ENCODE assay signal across 22 cellular contexts in genomic region chr11:126601550-126602215, GRCh38.
DNase-seq lines count a peak whose midpoint lies in the region; TF ChIP-seq lines count a peak whose summit lies in the region.
"Had no signal": no experiment of that assay in that cellular context is flagged by ENCODE, and none has a peak within 500 bp of the region (broad histone marks: within the 10 kb centered on the region; RNA-seq: fewer than 3 reads in every experiment).

No MANE protein-coding gene starts in this region.

- H3K4me1 ChIP-seq in HUES6 (ENCODE audit: control insufficient read depth, insufficient read depth, low read length): peaks cover 26% of the 10 kb centered on the region
- peaks cover 27% of the 10 kb centered on the region; the same call in 1 of the 2 replicates for H3K4me1 ChIP-seq in iPS-20b (ENCODE audit: insufficient read depth, low read length)
- H3K4me1 ChIP-seq in HAP-1: no peaks in the 10 kb centered on the region
- no peaks in the 10 kb centered on the region for H3K4me1 ChIP-seq in CD4-positive, alpha-beta memory T cell (ENCODE audit: insufficient read depth, low read length)
- H3K4me1 ChIP-seq: adrenal gland, Peyer's patch, prostate gland had no signal

- H3K9ac ChIP-seq in HUES6 (ENCODE audit: low read length) (no peak overlapping the region), iPS-20b (ENCODE audit: low read depth, low read length) (peak overlapping the region; percentile 16; the same call in 1 of the 2 replicates)

- no peaks in the 10 kb centered on the region for H3K36me3 Mint-ChIP-seq in progenitor cell of endocrine pancreas (ENCODE audit: insufficient read depth)
- H3K36me3 Mint-ChIP-seq in CD4-positive, alpha-beta memory T cell: no peaks in the 10 kb centered on the region
- H3K36me3 Mint-ChIP-seq: CD8-positive, alpha-beta T cell; memory B cell; naive thymus-derived CD4-positive, alpha-beta T cell; stimulated activated naive B cell treated with anti-CD40 and anti-IgM and Interleukin-4, amounts not matched to agents 10 μg/mL and 1 μg/mL and 100 μg/mL, for 72 hours had no signal

- H3K4me3 ChIP-seq in HUES6 (ENCODE audit: low read depth, low read length): peak overlapping the region; percentile 4; the same call in 1 of the 2 replicates
- peak overlapping the region; percentile 35; the same call in 1 of the 2 replicates for H3K4me3 ChIP-seq in iPS-20b (ENCODE audit: low read length)
- H3K4me3 ChIP-seq in HAP-1: no peak overlapping the region
- no peak overlapping the region for H3K4me3 ChIP-seq in CD4-positive, alpha-beta memory T cell (ENCODE audit: low read length in 2 of 2)
- H3K4me3 ChIP-seq: adrenal gland, dorsolateral prefrontal cortex, Peyer's patch, prostate gland, skin epidermis, thoracic aorta had no signal

- H3K4me1 Mint-ChIP-seq in progenitor cell of endocrine pancreas (ENCODE audit: low read depth): peaks cover 15% of the 10 kb centered on the region
- no peaks in the 10 kb centered on the region for H3K4me1 Mint-ChIP-seq in CD4-positive, alpha-beta memory T cell
- H3K4me1 Mint-ChIP-seq: memory B cell; naive thymus-derived CD4-positive, alpha-beta T cell; stimulated activated naive B cell treated with anti-CD40 and anti-IgM and Interleukin-4, amounts not matched to agents 10 μg/mL and 1 μg/mL and 100 μg/mL, for 72 hours had no signal

- DNase-seq in NCI-H748 treated with DMSO at 0.1 percent for 48 hours (lab: John Stamatoyannopoulos, UW) (peak; percentile 65), progenitor cell of endocrine pancreas (ENCODE audit: low spot score, unreplicated experiment) (no peak), HAP-1 (ENCODE audit: low spot score in 2 of 2) (no peak)
- no peak for DNase-seq in central memory CD4-positive, alpha-beta T cell
- no peak for DNase-seq in CD4-positive, alpha-beta memory T cell
- DNase-seq: activated CD4-positive, CD25-positive, alpha-beta regulatory T cell; activated CD8-positive, alpha-beta T cell treated with anti-CD3 and anti-CD28 coated beads for 36 hours; adrenal gland; CD8-positive, alpha-beta T cell; dorsolateral prefrontal cortex; hippocampal formation; naive thymus-derived CD4-positive, alpha-beta T cell; Peyer's patch; stimulated activated CD4-positive, alpha-beta T cell treated with anti-CD3 and anti-CD28 coated beads, Interleukin-2, amount 100 ng/mL, for 24 hours; stimulated activated naive B cell treated with anti-CD40 and anti-IgM and Interleukin-4, amounts not matched to agents 10 μg/mL and 1 μg/mL and 100 μg/mL, for 72 hours had no signal

- peaks cover 79% of the 10 kb centered on the region for H3K27me3 Mint-ChIP-seq in progenitor cell of endocrine pancreas
- H3K27me3 Mint-ChIP-seq in CD4-positive, alpha-beta memory T cell: peaks cover 22 to 23% of the 10 kb centered on the region in 2 donors

- intact Hi-C loops in CD4-positive, alpha-beta memory T cell (cut with micrococcal nuclease): no loop called here

- H3K27ac ChIP-seq in HUES6 (ENCODE audit: low read depth, low read length) (no peak overlapping the region), iPS-20b (ENCODE audit: low read length) (no peak overlapping the region)
- no peak overlapping the region for H3K27ac ChIP-seq in CD4-positive, alpha-beta memory T cell (ENCODE audit: low read depth, low read length)
- H3K27ac ChIP-seq: adrenal gland, Peyer's patch, prostate gland, skin epidermis, thoracic aorta had no signal

- H3K27ac Mint-ChIP-seq in progenitor cell of endocrine pancreas: peak overlapping the region; percentile 65
- no peak overlapping the region for H3K27ac Mint-ChIP-seq in CD4-positive, alpha-beta memory T cell
- H3K27ac Mint-ChIP-seq: activated CD8-positive, alpha-beta T cell treated with anti-CD3 and anti-CD28 coated beads for 36 hours; CD8-positive, alpha-beta T cell; memory B cell; naive thymus-derived CD4-positive, alpha-beta T cell; stimulated activated naive B cell treated with anti-CD40 and anti-IgM and Interleukin-4, amounts not matched to agents 10 μg/mL and 1 μg/mL and 100 μg/mL, for 72 hours; T-helper 2 cell treated with Interferon-gamma antibody and Interleukin-4, amounts not matched to agents 5 μg/mL and 100 μg/mL, for 36 hours had no signal

- no peak overlapping the region for H3K4me3 Mint-ChIP-seq in progenitor cell of endocrine pancreas (ENCODE audit: low read depth)
- no peak overlapping the region for H3K4me3 Mint-ChIP-seq in CD4-positive, alpha-beta memory T cell
- H3K4me3 Mint-ChIP-seq: activated CD8-positive, alpha-beta T cell treated with anti-CD3 and anti-CD28 coated beads for 36 hours; CD8-positive, alpha-beta T cell; memory B cell; naive thymus-derived CD4-positive, alpha-beta T cell; stimulated activated naive B cell treated with anti-CD40 and anti-IgM and Interleukin-4, amounts not matched to agents 10 μg/mL and 1 μg/mL and 100 μg/mL, for 72 hours; T-helper 2 cell treated with Interferon-gamma antibody and Interleukin-4, amounts not matched to agents 5 μg/mL and 100 μg/mL, for 36 hours had no signal

- POLR2A ChIA-PET in CD4-positive, alpha-beta memory T cell (lab: Charles Lee; ENCODE audit: partially characterized antibody): no interaction called here

- CTCF ChIA-PET in CD4-positive, alpha-beta memory T cell (lab: Charles Lee; ENCODE audit: partially characterized antibody): no interaction called here

- in situ Hi-C loops in HAP-1 (cut with MboI; ENCODE audit: low sequenced_read_pairs): loop anchor here (10.0 kb wide), 1 partner anchor 383 kb away; no protein-coding TSS in a partner anchor

- H3K27me3 ChIP-seq in HUES6 (ENCODE audit: control insufficient read depth, insufficient read depth, low read length): no peaks in the 10 kb centered on the region; the same call in 1 of the 2 replicates
- H3K27me3 ChIP-seq in iPS-20b (ENCODE audit: insufficient read depth, low read length): peaks cover 37% of the 10 kb centered on the region; the same call in 1 of the 2 replicates
- peaks cover 23% of the 10 kb centered on the region for H3K27me3 ChIP-seq in HAP-1 (ENCODE audit: low read depth)
- peaks cover 4% of the 10 kb centered on the region for H3K27me3 ChIP-seq in CD4-positive, alpha-beta memory T cell (ENCODE audit: insufficient read depth, low read length)
- H3K27me3 ChIP-seq: adrenal gland, dorsolateral prefrontal cortex, Peyer's patch had no signal

- TF ChIP-seq CTCF in progenitor cell of endocrine pancreas (IDR thresholded peaks at IDR 0.05; ENCODE audit: unreplicated experiment): no peak

- H3K9me3 ChIP-seq in HUES6 (ENCODE audit: control insufficient read depth, insufficient read depth, low read depth, low read length): no peaks in the 10 kb centered on the region; the same call in 1 of the 2 replicates
- H3K9me3 ChIP-seq in iPS-20b (ENCODE audit: insufficient read depth, low read depth, low read length): no peaks in the 10 kb centered on the region
- no peaks in the 10 kb centered on the region; the same call in 1 of the 2 replicates for H3K9me3 ChIP-seq in HAP-1
- H3K9me3 ChIP-seq in CD4-positive, alpha-beta memory T cell (ENCODE audit: control insufficient read depth in 1 of 2, low read length in 2 of 2): no peaks in the 10 kb centered on the region
- H3K9me3 ChIP-seq: adrenal gland, Peyer's patch, prostate gland, thoracic aorta had no signal

- H3K36me3 ChIP-seq in HUES6 (ENCODE audit: control insufficient read depth, insufficient read depth, low read length) (no peaks in the 10 kb centered on the region), iPS-20b (ENCODE audit: insufficient read depth, low read depth, low read length) (no peaks in the 10 kb centered on the region), HAP-1 (replicated peaks) (no peaks in the 10 kb centered on the region)
- H3K36me3 ChIP-seq in CD4-positive, alpha-beta memory T cell (ENCODE audit: insufficient read depth, low read length): no peaks in the 10 kb centered on the region
- H3K36me3 ChIP-seq: adrenal gland, Peyer's patch, prostate gland, thoracic aorta had no signal

- no peaks in the 10 kb centered on the region for H3K9me3 Mint-ChIP-seq in progenitor cell of endocrine pancreas (ENCODE audit: low read depth)
- peaks cover 0 to 11% (median 3%) of the 10 kb centered on the region in 8 donors for H3K9me3 Mint-ChIP-seq in CD4-positive, alpha-beta memory T cell
- H3K9me3 Mint-ChIP-seq: activated CD8-positive, alpha-beta T cell treated with anti-CD3 and anti-CD28 coated beads for 36 hours; T-helper 2 cell treated with Interferon-gamma antibody and Interleukin-4, amounts not matched to agents 5 μg/mL and 100 μg/mL, for 36 hours had no signal

Comparison
In these comparisons a context has a peak if more than half of its experiments do, and no peak if none do; other contexts are left out.
1. H3K4me3 ChIP-seq: peak in HUES6 (single experiment) and iPS-20b (single experiment); none in HAP-1 (single experiment) and CD4-positive, alpha-beta memory T cell (0 of 2).